In genomic region chr20:53847118-53847842, GRCh38 we compare ENCODE assay signal across 12 cellular contexts.
DNase-seq lines count a peak whose midpoint lies in the region; ATAC-seq and TF ChIP-seq lines count a peak whose summit lies in the region.
"Had no signal": no experiment of that assay in that cellular context is flagged by ENCODE, and none has a peak within 500 bp of the region (broad histone marks: within the 10 kb centered on the region; RNA-seq: fewer than 3 reads in every experiment).

No MANE protein-coding gene starts in this region.

- H3K9me3 ChIP-seq in mucosa of descending colon, result no peaks in the 10 kb centered on the region
- H3K9me3 ChIP-seq: prostate gland had no signal

- H3K4me3 ChIP-seq in GM12865 (ENCODE audit: low read depth, low read length), result peak overlapping the region; percentile 8; the same call in 1 of the 2 replicates
- H3K4me3 ChIP-seq in mucosa of descending colon, result no peak overlapping the region
- H3K4me3 ChIP-seq: prostate gland had no signal

- H3K4me1 ChIP-seq in mucosa of descending colon (ENCODE audit: low read depth), result peaks cover 13% of the 10 kb centered on the region

- TF ChIP-seq CTCF in GM12865 (IDR thresholded peaks at IDR 0.05; ENCODE audit: insufficient read depth, low read depth, low read length, missing control alignments) (no peak), mucosa of descending colon (IDR thresholded peaks at IDR 0.05) (no peak), GM20000 (IDR thresholded peaks at IDR 0.05; ENCODE audit: extremely low read depth, missing control alignments) (no peak)

- intact Hi-C loops in mucosa of descending colon (cut with DNase I, micrococcal nuclease), result no loop called here

- ATAC-seq in HG03060 (IDR thresholded peaks at IDR 0.05; ENCODE audit: low read depth, unreplicated experiment), result peak; percentile 39
- peak; percentile 25 for ATAC-seq in mucosa of descending colon

- DNase-seq in GM12865 (ENCODE audit: low read depth) (peak; percentile 54), SKM-1 (lab: John Stamatoyannopoulos, UW; ENCODE audit: unreplicated experiment) (peak; percentile 83), mucosa of descending colon (no peak), GM20000 (ENCODE audit: low spot score) (no peak), cerebellar cortex (ENCODE audit: low spot score) (no peak), SHP77 treated with DMSO at 0.1 percent for 48 hours (lab: John Stamatoyannopoulos, UW) (no peak), NCI-H1417 treated with DMSO at 0.1 percent for 48 hours (lab: John Stamatoyannopoulos, UW) (no peak)
- DNase-seq: activated CD4-positive, alpha-beta T cell treated with anti-CD3 and anti-CD28 coated beads for 1 hour; NCI-H146; stimulated activated CD8-positive, alpha-beta memory T cell treated with anti-CD3 and anti-CD28 coated beads, Interleukin-4, amount 100 ng/mL, for 48 hours had no signal

- no peaks in the 10 kb centered on the region for H3K36me3 ChIP-seq in mucosa of descending colon (ENCODE audit: low read depth)
- H3K36me3 ChIP-seq: prostate gland had no signal

Comparison
In these comparisons a context has a peak if more than half of its experiments do, and no peak if none do; other contexts are left out.
1. DNase-seq: peak in GM12865 (single experiment) and SKM-1 (single experiment); none in mucosa of descending colon (0 of 3), GM20000 (single experiment), cerebellar cortex (single experiment), SHP77 treated with DMSO at 0.1 percent for 48 hours (single experiment) and NCI-H1417 treated with DMSO at 0.1 percent for 48 hours (single experiment).